ENCODE assay signal across 18 cellular contexts in genomic region chr17:7910281-7910680, GRCh38.
"Had no signal": no experiment of that assay in that cellular context is flagged by ENCODE, and none has a peak within 500 bp of the region (broad histone marks: within the 10 kb centered on the region; RNA-seq: fewer than 3 reads in every experiment).

No MANE protein-coding gene starts in this region.

- H3K4me3 Mint-ChIP-seq: activated CD4-positive, alpha-beta T cell treated with anti-CD3 and anti-CD28 coated beads, Interleukin-2, amount 10 ng/mL, durations not matched to agents 24 days and 14 days; dendritic cell treated with granulocyte-macrophage colony-stimulating factor and Interleukin-4, amounts not matched to agents 40 ng/mL and 50 ng/mL, for 4 days; mesothelial cell of epicardium; nephron progenitor cell; stimulated activated naive CD8-positive, alpha-beta T cell treated with anti-CD3 and anti-CD28 coated beads, Interleukin-15, Interleukin-2, amounts not matched to agents 100 ng/mL and 50 ng/mL, for 24 hours had no signal

- H3K9me3 Mint-ChIP-seq: activated CD4-positive, alpha-beta T cell treated with anti-CD3 and anti-CD28 coated beads, Interleukin-2, amount 10 ng/mL, durations not matched to agents 24 days and 14 days; activated T-helper 2 cell treated with anti-CD3 and anti-CD28 coated beads, Interferon-gamma antibody, Interleukin-2, Interleukin-4, amounts not matched to agents 10 μg/mL and 5 μg/mL and 100 μg/mL, durations not matched to agents 14 hours and 24 hours and 36 hours; dendritic cell treated with granulocyte-macrophage colony-stimulating factor and Interleukin-4, amounts not matched to agents 40 ng/mL and 50 ng/mL, for 4 days; mesothelial cell of epicardium; nephron progenitor cell; stimulated activated naive CD8-positive, alpha-beta T cell treated with anti-CD3 and anti-CD28 coated beads, Interleukin-15, Interleukin-2, amounts not matched to agents 100 ng/mL and 50 ng/mL, for 24 hours had no signal

- H3K27me3 Mint-ChIP-seq: activated CD4-positive, alpha-beta T cell treated with anti-CD3 and anti-CD28 coated beads, Interleukin-2, amount 10 ng/mL, durations not matched to agents 24 days and 14 days; dendritic cell treated with granulocyte-macrophage colony-stimulating factor and Interleukin-4, amounts not matched to agents 40 ng/mL and 50 ng/mL, for 4 days; stimulated activated naive CD8-positive, alpha-beta T cell treated with anti-CD3 and anti-CD28 coated beads, Interleukin-15, Interleukin-2, amounts not matched to agents 100 ng/mL and 50 ng/mL, for 24 hours had no signal

- ATAC-seq: gastroesophageal sphincter, heart left ventricle, left lobe of liver had no signal

- H3K27ac Mint-ChIP-seq: activated CD4-positive, alpha-beta T cell treated with anti-CD3 and anti-CD28 coated beads, Interleukin-2, amount 10 ng/mL, durations not matched to agents 24 days and 14 days; activated T-helper 2 cell treated with anti-CD3 and anti-CD28 coated beads, Interferon-gamma antibody, Interleukin-2, Interleukin-4, amounts not matched to agents 10 μg/mL and 5 μg/mL and 100 μg/mL, durations not matched to agents 14 hours and 24 hours and 36 hours; nephron progenitor cell; progenitor cell of endocrine pancreas had no signal

- DNase-seq: activated CD4-positive, alpha-beta T cell treated with anti-CD3 and anti-CD28 coated beads, Interleukin-2, amount 10 ng/mL, durations not matched to agents 24 days and 14 days; activated CD8-positive, alpha-beta memory T cell treated with anti-CD3 and anti-CD28 coated beads, Interleukin-2, amount 50 U/mL, for 48 hours; anterior cingulate cortex; effector CD8-positive, alpha-beta T cell; kidney; nephron progenitor cell; SK-N-SH; stimulated activated CD4-positive, alpha-beta T cell treated with anti-CD3 and anti-CD28 coated beads, Interleukin-2, amount 100 ng/mL, for 24 hours; T1000; uterus had no signal
